9 cellular contexts compared by ENCODE assay signal in genomic region chr11:72753341-72754148, GRCh38. TPM values are rescaled to one million over a fixed set of nuclear protein-coding genes. Genes with fewer than 3 reads are reported as not detected.
DNase-seq lines count a peak whose midpoint lies in the region; ATAC-seq and TF ChIP-seq lines count a peak whose summit lies in the region.
"Had no signal": no experiment of that assay in that cellular context is flagged by ENCODE, and none has a peak within 500 bp of the region (broad histone marks: within the 10 kb centered on the region; RNA-seq: fewer than 3 reads in every experiment).

No MANE protein-coding gene starts in this region.

- peak overlapping the region; percentile 68 for H2BK15ac ChIP-seq in mesenchymal stem cell (ENCODE audit: low read depth, poor library complexity, severe bottlenecking)

- H3K14ac ChIP-seq in mesenchymal stem cell (ENCODE audit: low read length in 2 of 2) = no peak overlapping the region

- H3K79me2 ChIP-seq in HCT116 (ENCODE audit: insufficient read depth, low read length) = peaks cover 12% of the 10 kb centered on the region; the same call in 1 of the 2 replicates

- no TSS peak for BruUV-seq in HCT116 (replicated peaks; lab: Mats Ljungman, UMichigan)

- no peak overlapping the region for H2AK5ac ChIP-seq in mesenchymal stem cell (ENCODE audit: low read length, severe bottlenecking)

- ATAC-seq in HCT116 (no peak), GM19467 (IDR thresholded peaks at IDR 0.05; ENCODE audit: unreplicated experiment) (no peak), GM21526 (IDR thresholded peaks at IDR 0.05; ENCODE audit: low FRiP score, unreplicated experiment) (no peak)
- no peak for ATAC-seq in stimulated activated naive CD8-positive, alpha-beta T cell treated with anti-CD3 and anti-CD28 coated beads, Interleukin-15, amount 100 ng/mL, for 72 hours

- POLR2A ChIA-PET in HCT116 (lab: Charles Lee) = no interaction called here

- no peak for TF ChIP-seq POLR2A in HCT116 (IDR thresholded peaks at IDR 0.05; ENCODE audit: borderline replicate concordance, extremely low read depth, insufficient read depth, insufficient read length)
- TF ChIP-seq POLR2A in adrenal gland (IDR thresholded peaks at IDR 0.05) = no peak

- H4K20me1 ChIP-seq in BLaER1 (peaks cover 19% of the 10 kb centered on the region), HCT116 (ENCODE audit: insufficient read depth) (no peaks in the 10 kb centered on the region)

- H3K27me3 ChIP-seq in BLaER1 = no peaks in the 10 kb centered on the region
- no peaks in the 10 kb centered on the region for H3K27me3 ChIP-seq in HCT116 (ENCODE audit: insufficient read depth, low read length)
- no peaks in the 10 kb centered on the region for H3K27me3 ChIP-seq in adrenal gland
- H3K27me3 ChIP-seq in mesenchymal stem cell (ENCODE audit: control insufficient read depth in 1 of 2, insufficient read depth in 1 of 2, low read length in 2 of 2) = no peaks in the 10 kb centered on the region

- peak overlapping the region in 1 of 2 experiments; percentile 24 for H3K4ac ChIP-seq in mesenchymal stem cell (ENCODE audit: low read depth in 1 of 2, low read length in 2 of 2)

- no peak overlapping the region for H3K9ac ChIP-seq in BLaER1
- 0 out of 2 replicates have a peak overlapping the region, but pooled peaks have one; percentile 68 for H3K9ac ChIP-seq in HCT116 (ENCODE audit: low read length)
- H3K9ac ChIP-seq in mesenchymal stem cell (ENCODE audit: low read length) = peak overlapping the region; percentile 94

- H3K4me1 ChIP-seq in BLaER1 = peaks cover 43% of the 10 kb centered on the region
- peaks cover 13 to 23% of the 10 kb centered on the region in 2 experiments for H3K4me1 ChIP-seq in HCT116 (ENCODE audit: control insufficient read depth in 1 of 2, insufficient read depth in 2 of 2, low read length in 2 of 2)
- H3K4me1 ChIP-seq in adrenal gland (replicated peaks in 1 of 2) = peaks cover 37 to 51% of the 10 kb centered on the region in 2 donors
- peaks cover 34% of the 10 kb centered on the region for H3K4me1 ChIP-seq in mesenchymal stem cell (ENCODE audit: control insufficient read depth, insufficient read depth, low read depth, low read length)

- peak overlapping the region in 1 of 2 experiments; percentile 49 for H3K18ac ChIP-seq in mesenchymal stem cell (ENCODE audit: low read depth in 1 of 2, low read length in 2 of 2)

- no peaks in the 10 kb centered on the region for H3K9me3 ChIP-seq in BLaER1
- H3K9me3 ChIP-seq in HCT116 (ENCODE audit: control insufficient read depth in 1 of 2, insufficient read depth in 1 of 2, low read depth in 1 of 2, low read length in 2 of 2) = no peaks in the 10 kb centered on the region
- no peaks in the 10 kb centered on the region for H3K9me3 ChIP-seq in adrenal gland (replicated peaks in 1 of 3)
- no peaks in the 10 kb centered on the region for H3K9me3 ChIP-seq in mesenchymal stem cell (ENCODE audit: control insufficient read depth, low read length)
- H3K9me3 ChIP-seq: thoracic aorta had no signal

- RAD21 ChIA-PET in HCT116 (lab: Charles Lee; ENCODE audit: low non-redundant PET in 1 of 2, low total read pairs in 2 of 2, uncharacterized antibody in 2 of 2, unreplicated experiment in 2 of 2) = no interaction called here

- H2BK5ac ChIP-seq in mesenchymal stem cell (ENCODE audit: low read depth, low read length, poor library complexity, severe bottlenecking) = no peak overlapping the region

- TF ChIP-seq CTCF in HCT116 (IDR thresholded peaks at IDR 0.05 in 2 of 3, conservative IDR thresholded peaks at IDR 0.05 in 1 of 3; ENCODE audit: borderline replicate concordance in 1 of 3, insufficient read depth in 1 of 3, low read depth in 2 of 3, low read length in 2 of 3) (peak in 2 of 3 experiments; percentile 8 to 17; a peak in 1 of 6 replicates), adrenal gland (IDR thresholded peaks at IDR 0.05) (peak in 2 of 6 experiments; percentile 7 to 21)

- peak overlapping the region; percentile 27 for H4K8ac ChIP-seq in mesenchymal stem cell (ENCODE audit: low read length)

- WGBS in adrenal gland, 4 donors = 71 to 84% (median 82%) methylated on average over 5 to 9 of the region's 9 CpGs
- 95% methylated on average over 9 of the region's 9 CpGs for WGBS in mesenchymal stem cell

- peak overlapping the region in 1 of 2 donors; percentile 72 for H3K27ac Mint-ChIP-seq in stimulated activated naive CD8-positive, alpha-beta T cell treated with anti-CD3 and anti-CD28 coated beads, Interleukin-15, amount 100 ng/mL, for 72 hours

- H3K36me3 ChIP-seq in BLaER1 (peaks cover 13% of the 10 kb centered on the region; the same call in 1 of the 2 replicates), HCT116 (ENCODE audit: control insufficient read depth in 1 of 2, insufficient read depth in 2 of 2, low read length in 2 of 2) (0 out of 4 replicates have a peak, but pooled peaks cover 0 to 2% of the 10 kb centered on the region in 2 experiments), adrenal gland (replicated peaks in 1 of 2) (peaks cover 0 to 21% of the 10 kb centered on the region in 2 donors), mesenchymal stem cell (ENCODE audit: control insufficient read depth in 1 of 2, insufficient read depth in 2 of 2, low read depth in 1 of 2, low read length in 2 of 2) (peaks cover 3 to 29% of the 10 kb centered on the region in 2 experiments)

- no peak; the same call in 1 of the 2 replicates for TF ChIP-seq RAD21 in HCT116 (IDR thresholded peaks at IDR 0.05; ENCODE audit: low read depth)

- no peak overlapping the region for H3K4me3 ChIP-seq in BLaER1
- 0 out of 4 replicates have a peak overlapping the region, but pooled peaks of 1 of the 2 experiments have one; percentile 90 for H3K4me3 ChIP-seq in HCT116 (replicated peaks in 1 of 2; ENCODE audit: low read depth in 1 of 2, low read length in 2 of 2)
- H3K4me3 ChIP-seq in adrenal gland = no peak overlapping the region
- H3K4me3 ChIP-seq in mesenchymal stem cell (ENCODE audit: insufficient read depth in 1 of 2, low read depth in 1 of 2, low read length in 2 of 2) = peak overlapping the region in 1 of 2 experiments; percentile 97

- no peaks in the 10 kb centered on the region for H3K9me3 Mint-ChIP-seq in stimulated activated naive CD8-positive, alpha-beta T cell treated with anti-CD3 and anti-CD28 coated beads, Interleukin-15, amount 100 ng/mL, for 72 hours

- no peak overlapping the region for H3K23ac ChIP-seq in mesenchymal stem cell (ENCODE audit: low read length in 2 of 2)

- DNase-seq in HCT116 (ENCODE audit: low read depth, low spot score) (no peak), adrenal gland (no peak), mesenchymal stem cell (no peak), CD1c-positive myeloid dendritic cell (ENCODE audit: extremely low spot score) (no peak)
- no peak for DNase-seq in stimulated activated naive CD8-positive, alpha-beta T cell treated with anti-CD3 and anti-CD28 coated beads, Interleukin-15, amount 100 ng/mL, for 72 hours

- peaks cover 45% of the 10 kb centered on the region for H3K4me1 Mint-ChIP-seq in stimulated activated naive CD8-positive, alpha-beta T cell treated with anti-CD3 and anti-CD28 coated beads, Interleukin-15, amount 100 ng/mL, for 72 hours

- intact Hi-C loops in HCT116 (cut with micrococcal nuclease) (no loop called here), adrenal gland (cut with DNase I) (no loop called here)

- H3K4me2 ChIP-seq in BLaER1 (peak overlapping the region; percentile 98), HCT116 (ENCODE audit: low read length) (peak overlapping the region; percentile 84), mesenchymal stem cell (ENCODE audit: low read length, poor library complexity, severe bottlenecking) (no peak overlapping the region)

- CTCF ChIA-PET in HCT116 (lab: Charles Lee) = no interaction called here

- no peaks in the 10 kb centered on the region for H3K9me2 ChIP-seq in HCT116 (ENCODE audit: insufficient read depth)

- H4K91ac ChIP-seq in mesenchymal stem cell (ENCODE audit: low read length) = peak overlapping the region; percentile 66

- H3K27ac ChIP-seq in BLaER1 = peak overlapping the region; percentile 80; the same call in 1 of the 2 replicates
- no peak overlapping the region; the same call in 1 of the 2 replicates for H3K27ac ChIP-seq in HCT116 (ENCODE audit: low read depth, low read length)
- H3K27ac ChIP-seq in adrenal gland = peak overlapping the region in 4 of 5 donors; percentile 62 to 81 (median 78)
- no peak overlapping the region for H3K27ac ChIP-seq in mesenchymal stem cell (ENCODE audit: low read length, poor library complexity, severe bottlenecking)
- H3K27ac ChIP-seq: thoracic aorta had no signal

- H2AFZ ChIP-seq in HCT116 (ENCODE audit: low read depth, low read length, poor library complexity, severe bottlenecking) (no peak overlapping the region), mesenchymal stem cell (ENCODE audit: low read depth, low read length) (no peak overlapping the region)

- no peaks in the 10 kb centered on the region for H3K27me3 Mint-ChIP-seq in stimulated activated naive CD8-positive, alpha-beta T cell treated with anti-CD3 and anti-CD28 coated beads, Interleukin-15, amount 100 ng/mL, for 72 hours

- H3K79me1 ChIP-seq in mesenchymal stem cell (replicated peaks; ENCODE audit: low read length, poor library complexity, severe bottlenecking) = peaks cover 14% of the 10 kb centered on the region

- no peak overlapping the region for H2BK120ac ChIP-seq in mesenchymal stem cell (ENCODE audit: low read depth, low read length)

- H2BK12ac ChIP-seq in mesenchymal stem cell (ENCODE audit: low read length in 2 of 2) = peak overlapping the region; percentile 45 to 50

- H3K4me3 Mint-ChIP-seq in stimulated activated naive CD8-positive, alpha-beta T cell treated with anti-CD3 and anti-CD28 coated beads, Interleukin-15, amount 100 ng/mL, for 72 hours = peak overlapping the region in 1 of 2 donors; percentile 93

TF ChIP-seq in HCT116, 20 proteins besides CTCF, POLR2A, EP300 and RAD21 (continues in another document):
- TF ChIP-seq CBX3 (IDR thresholded peaks at IDR 0.05; ENCODE audit: low read depth) (no peak), POLR2AphosphoS5 (IDR thresholded peaks at IDR 0.05; ENCODE audit: low read depth, low read length) (no peak)

RNA-seq across cellular contexts. Expression of gene ARAP1, which starts 1.3 kb away (rescaled TPM):
- total RNA-seq in HCT116 (2021; ENCODE audit: unreplicated experiment) (57.4 TPM), adrenal gland (100 to 1,000 TPM; 103 to 216 (median 153) TPM)
- polyA plus RNA-seq in HCT116 (2012) = 44.5 and 59.1 TPM in 2 replicates
- 100 to 1,000 TPM in 2 of 3 donors, 10 to 100 TPM in 1; 30.0 to 217 (median 150) TPM for polyA plus RNA-seq in adrenal gland
- 26.6 TPM for polyA plus RNA-seq in mesenchymal stem cell (2013, experiment 1 of 2)
- 23.6 TPM for polyA plus RNA-seq in mesenchymal stem cell (2013, experiment 2 of 2)

RNA-seq across cellular contexts. Expression of gene STARD10, which starts 40.3 kb away (rescaled TPM):
- 58.4 TPM for total RNA-seq in HCT116 (2021; ENCODE audit: unreplicated experiment)
- 95.0 and 105 TPM in 2 replicates for polyA plus RNA-seq in HCT116 (2012)
- total RNA-seq in adrenal gland = 100 to 1,000 TPM; 190 to 425 (median 350) TPM
- 100 to 1,000 TPM; 261 to 668 (median 513) TPM for polyA plus RNA-seq in adrenal gland
- polyA plus RNA-seq in mesenchymal stem cell (2013, experiment 1 of 2) = 16.5 TPM
- 13.7 TPM for polyA plus RNA-seq in mesenchymal stem cell (2013, experiment 2 of 2)

Comparison
In these comparisons a context has a peak if more than half of its experiments do, and no peak if none do; other contexts are left out.
1. H3K27ac ChIP-seq: peak in BLaER1 (single experiment) and adrenal gland (4 of 5); none in HCT116 (single experiment) and mesenchymal stem cell (single experiment).